ENCODE assay signal across 13 cellular contexts in genomic region chr15:60901647-60902046, GRCh38.
DNase-seq lines count a peak whose midpoint lies in the region; ATAC-seq, FAIRE-seq and TF ChIP-seq lines count a peak whose summit lies in the region.
"Had no signal": no experiment of that assay in that cellular context is flagged by ENCODE, and none has a peak within 500 bp of the region (broad histone marks: within the 10 kb centered on the region; RNA-seq: fewer than 3 reads in every experiment).

No MANE protein-coding gene starts in this region.

- TF ChIP-seq CTCF in GM12878 (IDR thresholded peaks at IDR 0.05 in 2 of 3, conservative IDR thresholded peaks at IDR 0.05 in 1 of 3; ENCODE audit: control insufficient read depth in 2 of 3, extremely low read depth in 1 of 3, insufficient read depth in 1 of 3, low read depth in 3 of 3, low read length in 3 of 3), result no peak

- POLR2A ChIA-PET in GM12878 (lab: Charles Lee), result interaction anchor here (0.6 to 2.2 kb wide), 8 partner anchors 15 to 338 kb away, joined by 3 to 6 read pairs (median 4); no protein-coding TSS in a partner anchor

- peaks cover 49% of the 10 kb centered on the region for H3K4me1 Mint-ChIP-seq in activated T-cell treated with anti-CD3 and anti-CD28 coated beads, Interleukin-2, amount 50 U/mL, for 4 hours (ENCODE audit: low read depth)

- peaks cover 45% of the 10 kb centered on the region for H3K4me1 ChIP-seq in GM12878 (ENCODE audit: control insufficient read depth, insufficient read depth, low read length)
- peaks cover 6% of the 10 kb centered on the region for H3K4me1 ChIP-seq in SJCRH30

- no peaks in the 10 kb centered on the region for H3K79me2 ChIP-seq in GM12878 (ENCODE audit: control insufficient read depth, insufficient read depth, low read length)

- no peaks in the 10 kb centered on the region for H3K9me3 ChIP-seq in GM12878 (replicated peaks; ENCODE audit: control insufficient read depth, insufficient read depth, low read length)
- H3K9me3 ChIP-seq in SJCRH30 (replicated peaks), result no peaks in the 10 kb centered on the region
- H3K9me3 ChIP-seq: right lobe of liver had no signal

- peak; percentile 65 to 94; a peak in 3 of 4 replicates for TF ChIP-seq EP300 in GM12878 (IDR thresholded peaks at IDR 0.05; ENCODE audit: borderline replicate concordance in 1 of 2, control insufficient read depth in 1 of 2, low read depth in 2 of 2, low read length in 2 of 2)

- TF ChIP-seq POLR2A in GM12878 (IDR thresholded peaks at IDR 0.05; ENCODE audit: low read depth, low read length), result no peak

- DNase-seq in activated T-cell treated with anti-CD3 and anti-CD28 coated beads, Interleukin-2, amount 50 U/mL, for 4 hours, result no peak
- no peak for DNase-seq in activated T-cell treated with anti-CD3 and anti-CD28 coated beads, Interleukin-2, amount 50 U/mL, for 1 hour
- DNase-seq in GM12878 (ENCODE audit: low read depth, low spot score) (peak; percentile 92), SHP77 treated with DMSO at 0.1 percent for 48 hours (lab: John Stamatoyannopoulos, UW) (no peak), SJCRH30 (no peak), AG20443 (ENCODE audit: low spot score) (no peak)
- DNase-seq: NCI-H2081, right lobe of liver had no signal

- H3K4me2 ChIP-seq in GM12878 (ENCODE audit: control insufficient read depth, insufficient read depth), result peak overlapping the region; percentile 7; the same call in 1 of the 2 replicates

- CTCF ChIA-PET in GM12878 (lab: Yijun Ruan, JAX), result interaction anchor here (1.0 to 6.0 kb wide), 12 partner anchors 15 to 542 kb away, joined by 3 to 82 read pairs (median 4); no protein-coding TSS in a partner anchor

- FAIRE-seq in GM12878 (lab: Jason Lieb, UNC), result peak; percentile 95
- FAIRE-seq: frontal cortex had no signal

- peak overlapping the region; percentile 10; the same call in 1 of the 2 replicates for H3K9ac ChIP-seq in GM12878 (ENCODE audit: control insufficient read depth, insufficient read depth, low read length)

- intact Hi-C loops in GM12878 (cut with micrococcal nuclease; ENCODE audit: unreplicated experiment), result loop anchor here (2.0 to 5.0 kb wide), 4 partner anchors 15 to 314 kb away; no protein-coding TSS in a partner anchor

- no peaks in the 10 kb centered on the region for H3K27me3 Mint-ChIP-seq in activated T-cell treated with anti-CD3 and anti-CD28 coated beads, Interleukin-2, amount 50 U/mL, for 4 hours (ENCODE audit: low read depth)

- H3K27me3 ChIP-seq in GM12878 (replicated peaks in 1 of 2; ENCODE audit: control insufficient read depth in 2 of 2, insufficient read depth in 2 of 2, low read length in 1 of 2) (no peaks in the 10 kb centered on the region), SJCRH30 (no peaks in the 10 kb centered on the region)
- H3K27me3 ChIP-seq: right lobe of liver had no signal

- SMC1A ChIA-PET in GM12878 (lab: Charles Lee; ENCODE audit: uncharacterized antibody, unreplicated experiment), result interaction anchor here (0.6 to 4.0 kb wide), 22 partner anchors 10 to 1463 kb away, joined by 3 to 46 read pairs (median 5); no protein-coding TSS in a partner anchor

- peak; percentile 49 to 53 for ATAC-seq in activated T-cell treated with anti-CD3 and anti-CD28 coated beads, Interleukin-2, amount 50 U/mL, for 4 hours
- peak; percentile 88 for ATAC-seq in GM21390 (IDR thresholded peaks at IDR 0.05; ENCODE audit: unreplicated experiment)
- peak; percentile 90 for ATAC-seq in HG03095 (IDR thresholded peaks at IDR 0.05; ENCODE audit: unreplicated experiment)
- peak; percentile 75 for ATAC-seq in GM12878
- ATAC-seq: right lobe of liver, Right ventricle myocardium inferior had no signal

- H2AFZ ChIP-seq in GM12878 (ENCODE audit: control insufficient read depth, low read depth, low read length), result no peak overlapping the region

- H3K4me3 ChIP-seq in GM12878 (no peak overlapping the region), SJCRH30 (no peak overlapping the region)
- H3K4me3 ChIP-seq: right lobe of liver had no signal

- 0% methylated on average over 4 of the region's 4 CpGs for WGBS in GM12878 (ENCODE audit: insufficient coverage, insufficient replicate concordance, low lambda C conversion rate, missing lambda C conversion rate)

- H3K4me3 Mint-ChIP-seq in activated T-cell treated with anti-CD3 and anti-CD28 coated beads, Interleukin-2, amount 50 U/mL, for 4 hours, result no peak overlapping the region
- H3K4me3 Mint-ChIP-seq: memory B cell had no signal

- H4K20me1 ChIP-seq in GM12878 (ENCODE audit: control insufficient read depth, insufficient read depth), result no peaks in the 10 kb centered on the region

- no peaks in the 10 kb centered on the region for H3K36me3 Mint-ChIP-seq in activated T-cell treated with anti-CD3 and anti-CD28 coated beads, Interleukin-2, amount 50 U/mL, for 4 hours (ENCODE audit: insufficient read depth)
- H3K36me3 Mint-ChIP-seq: memory B cell had no signal

- H3K36me3 ChIP-seq in GM12878 (ENCODE audit: control insufficient read depth in 2 of 2, insufficient read depth in 2 of 2, low read length in 1 of 2) (no peaks in the 10 kb centered on the region), SJCRH30 (no peaks in the 10 kb centered on the region)
- H3K36me3 ChIP-seq: right lobe of liver had no signal

- TF ChIP-seq RAD21 in GM12878 (IDR thresholded peaks at IDR 0.05; ENCODE audit: insufficient read depth, low read depth, low read length), result no peak

- in situ Hi-C loops in GM12878 (cut with MboI), result no loop called here

- peak overlapping the region; percentile 68 for H3K27ac ChIP-seq in GM12878 (ENCODE audit: control insufficient read depth, insufficient read depth)
- H3K27ac ChIP-seq in SJCRH30, result no peak overlapping the region
- H3K27ac ChIP-seq: right lobe of liver had no signal

- RAD21 ChIA-PET in GM12878 (lab: Charles Lee; ENCODE audit: unreplicated experiment), result interaction anchor here (0.9 to 3.1 kb wide), 19 partner anchors 15 to 393 kb away, joined by 3 to 27 read pairs (median 6); no protein-coding TSS in a partner anchor

- no peaks in the 10 kb centered on the region for H3K9me3 Mint-ChIP-seq in activated T-cell treated with anti-CD3 and anti-CD28 coated beads, Interleukin-2, amount 50 U/mL, for 4 hours
- H3K9me3 Mint-ChIP-seq: memory B cell had no signal

- no TSS peak for BruUV-seq in GM12878 (replicated peaks; lab: Mats Ljungman, UMichigan)

TF ChIP-seq in GM12878, 131 proteins besides CTCF, POLR2A, EP300 and RAD21 (continues in another document):
- TF ChIP-seq POLR2AphosphoS5 (IDR thresholded peaks at IDR 0.05; ENCODE audit: low read length) (no peak; the same call in 1 of the 2 replicates), HDAC6 (IDR thresholded peaks at IDR 0.05; ENCODE audit: unreplicated experiment) (no peak), JUND (IDR thresholded peaks at IDR 0.05; ENCODE audit: low read depth, low read length) (peak; percentile 69; the same call in 1 of the 2 replicates), BCL3 (IDR thresholded peaks at IDR 0.05; ENCODE audit: borderline replicate concordance, insufficient read depth, low read depth, low read length, poor library complexity, severe bottlenecking) (peak; percentile 94), FOXM1 (IDR thresholded peaks at IDR 0.05; ENCODE audit: low read depth, low read length) (peak; percentile 94; the same call in 1 of the 2 replicates), PBX3 (IDR thresholded peaks at IDR 0.05; ENCODE audit: insufficient replicate concordance, low read depth, low read length) (no peak), NKRF (conservative IDR thresholded peaks at IDR 0.05) (no peak)
